21 cellular contexts compared by ENCODE assay signal in genomic region chr3:178318440-178318839, GRCh38.
DNase-seq lines count a peak whose midpoint lies in the region; ATAC-seq and TF ChIP-seq lines count a peak whose summit lies in the region.
"Had no signal": no experiment of that assay in that cellular context is flagged by ENCODE, and none has a peak within 500 bp of the region (broad histone marks: within the 10 kb centered on the region; RNA-seq: fewer than 3 reads in every experiment).

No MANE protein-coding gene starts in this region.

- peak overlapping the region; percentile 26 for H3K27ac ChIP-seq in left ventricle myocardium inferior (replicated peaks)
- no peak overlapping the region for H3K27ac ChIP-seq in heart right ventricle
- H3K27ac ChIP-seq in mesendoderm (ENCODE audit: low read depth, low read length): no peak overlapping the region
- H3K27ac ChIP-seq: 22Rv1, BLaER1, C4-2B, GM23248 had no signal

- DNase-seq in left ventricle myocardium inferior: no peak
- no peak for DNase-seq in heart right ventricle
- peak; percentile 23 for DNase-seq in cerebellar cortex (ENCODE audit: low spot score)
- no peak for DNase-seq in mesendoderm
- DNase-seq in putamen (ENCODE audit: low spot score): peak; percentile 79
- no peak for DNase-seq in NCI-H1930 (lab: John Stamatoyannopoulos, UW)
- DNase-seq: CD4-positive, CD25-positive, alpha-beta regulatory T cell; CD8-positive, alpha-beta T cell; DMS79; EL; GDM1; GM23248; H7; HCEC 1CT had no signal

- no peak overlapping the region for H2BK120ac ChIP-seq in mesendoderm (ENCODE audit: low read depth, low read length)

- no peaks in the 10 kb centered on the region for H3K79me1 ChIP-seq in mesendoderm (ENCODE audit: low read length)

- H2BK15ac ChIP-seq in mesendoderm (replicated peaks; ENCODE audit: low read depth): peak overlapping the region; percentile 97

- intact Hi-C loops in left ventricle myocardium inferior (cut with micrococcal nuclease): no loop called here
- intact Hi-C loops in heart right ventricle (cut with DNase I): loop anchor here in 1 of 10 donors (10.0 kb wide), 1 partner anchor 234 kb away; no protein-coding TSS in a partner anchor

- no peaks in the 10 kb centered on the region for H3K79me2 ChIP-seq in mesendoderm (ENCODE audit: control insufficient read depth, insufficient read depth, low read length)

- H3K9me3 ChIP-seq in left ventricle myocardium inferior (replicated peaks): peaks cover 9% of the 10 kb centered on the region
- H3K9me3 ChIP-seq in heart right ventricle: peaks cover 0 to 9% (median 0%) of the 10 kb centered on the region in 11 donors
- H3K9me3 ChIP-seq: BLaER1, Caco-2 had no signal

- H2AK5ac ChIP-seq in mesendoderm (ENCODE audit: low read length): no peak overlapping the region

- no peak for ATAC-seq in heart right ventricle
- no peak for ATAC-seq in GM18519 (IDR thresholded peaks at IDR 0.05; ENCODE audit: low FRiP score, unreplicated experiment)
- no peak for ATAC-seq in GM19463 (IDR thresholded peaks at IDR 0.05; ENCODE audit: unreplicated experiment)
- ATAC-seq: CD8-positive, alpha-beta T cell; GM12878 had no signal

- no peak overlapping the region for H3K9ac ChIP-seq in mesendoderm (ENCODE audit: low read length)
- H3K9ac ChIP-seq: BLaER1, GM23248 had no signal

- H3K18ac ChIP-seq in mesendoderm (ENCODE audit: low read length): no peak overlapping the region

- H4K5ac ChIP-seq in mesendoderm (ENCODE audit: low read length): no peak overlapping the region

- 84 to 90% methylated on average over 3 of the region's 3 CpGs for WGBS in heart right ventricle, 2 donors
- WGBS in mesendoderm (ENCODE audit: extremely low coverage, insufficient coverage, low lambda C conversion rate): no CpG with 5 or more reads among the region's 3 CpGs

- H3K4me1 ChIP-seq in left ventricle myocardium inferior (peaks cover 34% of the 10 kb centered on the region), heart right ventricle (peaks cover 6 to 36% (median 19%) of the 10 kb centered on the region in 9 donors), mesendoderm (ENCODE audit: control insufficient read depth, low read depth, low read length) (peaks cover 4% of the 10 kb centered on the region)

- H4K8ac ChIP-seq in mesendoderm (ENCODE audit: low read depth, low read length): no peak overlapping the region

- no peak overlapping the region for H3K23ac ChIP-seq in mesendoderm (ENCODE audit: low read length)

- H3K36me3 ChIP-seq in left ventricle myocardium inferior: no peaks in the 10 kb centered on the region
- no peaks in the 10 kb centered on the region for H3K36me3 ChIP-seq in heart right ventricle
- H3K36me3 ChIP-seq in mesendoderm (ENCODE audit: control insufficient read depth, insufficient read depth, low read length): no peaks in the 10 kb centered on the region
- H3K36me3 ChIP-seq: BLaER1 had no signal

- H3K4ac ChIP-seq in mesendoderm (ENCODE audit: low read depth, low read length): no peak overlapping the region

- H3K4me3 ChIP-seq in left ventricle myocardium inferior: no peak overlapping the region
- H3K4me3 ChIP-seq in heart right ventricle: no peak overlapping the region
- no peak overlapping the region for H3K4me3 ChIP-seq in mesendoderm (ENCODE audit: low read length)
- H3K4me3 ChIP-seq: BLaER1, GM12878, GM23248 had no signal

- H3K4me2 ChIP-seq in mesendoderm (ENCODE audit: low read length): no peak overlapping the region
- H3K4me2 ChIP-seq: BLaER1 had no signal

- no peak overlapping the region for H3K56ac ChIP-seq in mesendoderm (ENCODE audit: low read length)

- TF ChIP-seq CTCF in left ventricle myocardium inferior (IDR thresholded peaks at IDR 0.05; ENCODE audit: borderline replicate concordance): no peak
- no peak for TF ChIP-seq CTCF in heart right ventricle (IDR thresholded peaks at IDR 0.05)

- H3K27me3 ChIP-seq in left ventricle myocardium inferior (ENCODE audit: low read depth): no peaks in the 10 kb centered on the region
- H3K27me3 ChIP-seq in heart right ventricle: no peaks in the 10 kb centered on the region
- H3K27me3 ChIP-seq in mesendoderm (ENCODE audit: insufficient read depth, low read length, poor library complexity): no peaks in the 10 kb centered on the region
- H3K27me3 ChIP-seq: BLaER1 had no signal

- no peak overlapping the region for H2BK5ac ChIP-seq in mesendoderm (ENCODE audit: low read length)

Comparison
In these comparisons a context has a peak if more than half of its experiments do, and no peak if none do; other contexts are left out.
1. DNase-seq: peak in cerebellar cortex (single experiment) and putamen (single experiment); none in left ventricle myocardium inferior (single experiment), heart right ventricle (0 of 2), mesendoderm (single experiment) and NCI-H1930 (0 of 2).